36 cellular contexts compared by ENCODE assay signal in the genomic region with DNA sequence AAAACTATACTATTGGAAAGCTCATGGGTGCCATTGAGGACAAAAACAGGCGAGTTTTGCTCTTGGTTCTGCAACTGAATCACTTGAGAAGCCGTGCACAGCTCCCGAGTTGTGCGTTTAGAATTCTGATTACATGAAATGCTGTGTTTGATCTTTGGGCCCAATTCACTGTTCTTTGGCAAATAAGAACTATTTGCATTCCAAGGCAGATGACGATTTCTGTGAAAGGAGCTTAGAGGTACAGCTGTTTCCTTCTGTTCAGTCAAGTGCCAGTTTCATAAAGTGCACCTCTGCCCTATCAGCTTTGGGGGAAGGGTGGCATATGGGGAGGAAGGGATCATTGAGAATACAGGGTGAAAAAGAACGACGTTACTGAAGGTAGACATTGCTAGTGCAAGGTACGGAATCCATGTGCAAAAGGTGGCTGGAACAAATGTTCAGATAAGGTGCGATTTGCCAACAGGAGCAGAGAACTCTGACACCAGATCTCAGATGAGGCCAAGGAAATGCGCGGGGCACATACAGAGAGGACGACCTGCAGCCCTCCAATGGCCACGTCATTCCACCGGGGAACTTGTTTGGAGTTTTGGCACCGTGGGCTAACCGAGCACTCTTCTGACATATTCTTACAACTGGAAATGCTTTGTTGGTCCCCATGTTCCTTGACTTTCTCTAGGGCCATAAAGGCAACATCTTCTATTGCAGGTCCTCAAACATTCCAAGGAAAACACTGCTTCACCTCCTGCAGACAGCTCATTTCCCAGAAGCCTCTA. TPM values are rescaled to one million over a fixed set of nuclear protein-coding genes. Genes with fewer than 3 reads are reported as not detected.
A peak's percentile ranks its signal among the peaks of the same experiment; 100 is the strongest.
DNase-seq lines count a peak whose midpoint lies in the region; ATAC-seq, FAIRE-seq and TF ChIP-seq lines count a peak whose summit lies in the region.
"Had no signal": no experiment of that assay in that cellular context is flagged by ENCODE, and none has a peak within 500 bp of the region (broad histone marks: within the 10 kb centered on the region; RNA-seq: fewer than 3 reads in every experiment).

No MANE protein-coding gene starts in this region.

- H3K9me3 ChIP-seq in cardiac muscle cell (ENCODE audit: low read depth), result no peaks in the 10 kb centered on the region
- H3K9me3 ChIP-seq: BE2C, thoracic aorta had no signal

- H3K36me3 ChIP-seq in cardiac muscle cell (peaks cover 33% of the 10 kb centered on the region), bronchial epithelial cell (ENCODE audit: control insufficient read depth, insufficient read depth, low read length) (peaks cover 8% of the 10 kb centered on the region)

- H3K27me3 Mint-ChIP-seq in nephron progenitor cell (ENCODE audit: low read depth, poor library complexity) (no peaks in the 10 kb centered on the region), osteocyte (ENCODE audit: unreplicated experiment) (no peaks in the 10 kb centered on the region)
- no peaks in the 10 kb centered on the region for H3K27me3 Mint-ChIP-seq in T-helper 2 cell treated with Interferon-gamma antibody and Interleukin-4, amounts not matched to agents 5 μg/mL and 100 μg/mL, for 36 hours (ENCODE audit: low read depth)
- H3K27me3 Mint-ChIP-seq: activated naive CD8-positive, alpha-beta T cell treated with anti-CD3 and anti-CD28 coated beads, Interleukin-2, amount 10 ng/mL, durations not matched to agents 7 days and 5 days; activated T-helper 17 cell treated with anti-CD3 and anti-CD28 coated beads, Interleukin-2, amount 50 U/mL, for 72 hours; effector memory CD8-positive, alpha-beta T cell; naive B cell had no signal

- intact Hi-C loops in left ventricle myocardium superior (cut with micrococcal nuclease), result no loop called here

- H3K27ac Mint-ChIP-seq in nephron progenitor cell (peak overlapping the region; percentile 5), osteocyte (ENCODE audit: unreplicated experiment) (no peak overlapping the region)
- H3K27ac Mint-ChIP-seq in T-helper 2 cell treated with Interferon-gamma antibody and Interleukin-4, amounts not matched to agents 5 μg/mL and 100 μg/mL, for 36 hours, result no peak overlapping the region
- H3K27ac Mint-ChIP-seq: activated naive CD8-positive, alpha-beta T cell treated with anti-CD3 and anti-CD28 coated beads, Interleukin-2, amount 10 ng/mL, durations not matched to agents 7 days and 5 days; activated T-helper 17 cell treated with anti-CD3 and anti-CD28 coated beads, Interleukin-2, amount 50 U/mL, for 72 hours; effector memory CD8-positive, alpha-beta T cell had no signal

- TF ChIP-seq CTCF in cardiac muscle cell (IDR thresholded peaks at IDR 0.05; ENCODE audit: low read depth, low read length) (no peak), bronchial epithelial cell (IDR thresholded peaks at IDR 0.05; ENCODE audit: insufficient read depth, low read length, severe bottlenecking) (no peak), nephron progenitor cell (IDR thresholded peaks at IDR 0.05) (no peak), osteocyte (IDR thresholded peaks at IDR 0.05) (no peak)

- peak overlapping the region; percentile 43 for H3K27ac ChIP-seq in cardiac muscle cell
- H3K27ac ChIP-seq: thoracic aorta had no signal

- H3K36me3 Mint-ChIP-seq in nephron progenitor cell (ENCODE audit: low read depth), result peaks cover 37% of the 10 kb centered on the region
- peaks cover 44% of the 10 kb centered on the region for H3K36me3 Mint-ChIP-seq in osteocyte (ENCODE audit: unreplicated experiment)
- H3K36me3 Mint-ChIP-seq in T-helper 2 cell treated with Interferon-gamma antibody and Interleukin-4, amounts not matched to agents 5 μg/mL and 100 μg/mL, for 36 hours (ENCODE audit: low read depth), result peaks cover 42% of the 10 kb centered on the region

- H3K4me3 ChIP-seq in cardiac muscle cell (no peak overlapping the region), bronchial epithelial cell (ENCODE audit: low read depth, low read length) (no peak overlapping the region)
- H3K4me3 ChIP-seq: smooth muscle cell, thoracic aorta had no signal

- peaks cover 5% of the 10 kb centered on the region for H3K4me1 ChIP-seq in cardiac muscle cell (ENCODE audit: low read depth)
- H3K4me1 ChIP-seq: BE2C had no signal

- H3K27me3 ChIP-seq in cardiac muscle cell, result no peaks in the 10 kb centered on the region
- H3K27me3 ChIP-seq in bronchial epithelial cell (ENCODE audit: control insufficient read depth, insufficient read depth, low read length), result no peaks in the 10 kb centered on the region
- H3K27me3 ChIP-seq: BE2C had no signal

- no peaks in the 10 kb centered on the region for H3K9me3 Mint-ChIP-seq in nephron progenitor cell
- no peaks in the 10 kb centered on the region for H3K9me3 Mint-ChIP-seq in osteocyte (ENCODE audit: unreplicated experiment)
- no peaks in the 10 kb centered on the region for H3K9me3 Mint-ChIP-seq in T-helper 2 cell treated with Interferon-gamma antibody and Interleukin-4, amounts not matched to agents 5 μg/mL and 100 μg/mL, for 36 hours
- H3K9me3 Mint-ChIP-seq: activated naive CD8-positive, alpha-beta T cell treated with anti-CD3 and anti-CD28 coated beads, Interleukin-2, amount 10 ng/mL, durations not matched to agents 7 days and 5 days; activated T-helper 17 cell treated with anti-CD3 and anti-CD28 coated beads, Interleukin-2, amount 50 U/mL, for 72 hours; effector memory CD8-positive, alpha-beta T cell; naive B cell had no signal

- ATAC-seq in left ventricle myocardium superior, result no peak
- ATAC-seq: activated T-helper 17 cell treated with anti-CD3 and anti-CD28 coated beads, Interleukin-2, amount 50 U/mL, for 72 hours; effector memory CD8-positive, alpha-beta T cell; left lobe of liver; Panc1; stimulated activated naive CD8-positive, alpha-beta T cell treated with anti-CD3 and anti-CD28 coated beads, Interleukin-15, Interleukin-2, amounts not matched to agents 100 U/mL and 50 U/mL, for 24 hours had no signal

- H3K4me3 Mint-ChIP-seq in nephron progenitor cell, result no peak overlapping the region
- H3K4me3 Mint-ChIP-seq in osteocyte (ENCODE audit: unreplicated experiment), result no peak overlapping the region
- H3K4me3 Mint-ChIP-seq in T-helper 2 cell treated with Interferon-gamma antibody and Interleukin-4, amounts not matched to agents 5 μg/mL and 100 μg/mL, for 36 hours, result no peak overlapping the region
- H3K4me3 Mint-ChIP-seq: activated naive CD8-positive, alpha-beta T cell treated with anti-CD3 and anti-CD28 coated beads, Interleukin-2, amount 10 ng/mL, durations not matched to agents 7 days and 5 days; activated T-helper 17 cell treated with anti-CD3 and anti-CD28 coated beads, Interleukin-2, amount 50 U/mL, for 72 hours; effector memory CD8-positive, alpha-beta T cell; naive B cell had no signal

- H3K4me1 Mint-ChIP-seq in nephron progenitor cell, result peaks cover 10% of the 10 kb centered on the region
- H3K4me1 Mint-ChIP-seq in osteocyte (ENCODE audit: unreplicated experiment), result no peaks in the 10 kb centered on the region
- no peaks in the 10 kb centered on the region for H3K4me1 Mint-ChIP-seq in T-helper 2 cell treated with Interferon-gamma antibody and Interleukin-4, amounts not matched to agents 5 μg/mL and 100 μg/mL, for 36 hours (ENCODE audit: low read depth)
- H3K4me1 Mint-ChIP-seq: activated T-helper 17 cell treated with anti-CD3 and anti-CD28 coated beads, Interleukin-2, amount 50 U/mL, for 72 hours had no signal

- DNase-seq in cardiac muscle cell (ENCODE audit: low read depth in 1 of 2, low spot score in 1 of 2), result no peak
- no peak for DNase-seq in left ventricle myocardium superior
- no peak for DNase-seq in bronchial epithelial cell (ENCODE audit: low read depth)
- DNase-seq in nephron progenitor cell, result no peak
- DNase-seq in RPMI8226, result no peak
- no peak for DNase-seq in OCI-M1 (lab: John Stamatoyannopoulos, UW)
- DNase-seq in osteocyte (ENCODE audit: extremely low spot score, unreplicated experiment), result no peak
- no peak for DNase-seq in T-helper 2 cell treated with Interferon-gamma antibody and Interleukin-4, amounts not matched to agents 5 μg/mL and 100 μg/mL, for 36 hours (ENCODE audit: low spot score)
- DNase-seq: activated naive CD8-positive, alpha-beta T cell treated with anti-CD3 and anti-CD28 coated beads, Interleukin-2, amount 10 ng/mL, durations not matched to agents 7 days and 5 days; BE2C; caudate nucleus; COR-L47; cortex of kidney; DMS79; effector memory CD8-positive, alpha-beta T cell; glutamatergic neuron; H7; KG1; midbrain; MM.1S; naive B cell; NCI-H2081; NCI-H2227 treated with DMSO at 0.1 percent for 48 hours; NCI-H526; retina; SHP77 treated with DMSO at 0.1 percent for 48 hours; stimulated activated CD4-positive, alpha-beta T cell treated with anti-CD3 and anti-CD28 coated beads, Interleukin-1b, Interleukin-23, amount 100 ng/mL, for 48 hours; stimulated activated naive CD8-positive, alpha-beta T cell treated with anti-CD3 and anti-CD28 coated beads, Interleukin-15, Interleukin-2, amounts not matched to agents 100 U/mL and 50 U/mL, for 24 hours had no signal

- FAIRE-seq in bronchial epithelial cell (lab: Jason Lieb, UNC), result peak; percentile 7
- FAIRE-seq: G401.6, HTR-8/SVneo, urothelium cell line had no signal

RNA-seq across cellular contexts. Expression of a gene that starts 30.1 kb away (rescaled TPM):
- total RNA-seq in cardiac muscle cell (23.7 and 26.6 TPM in 2 replicates), left ventricle myocardium superior (11.4 TPM), bronchial epithelial cell (9.2 and 18.1 TPM in 2 replicates), osteocyte (14.4 and 15.7 TPM in 2 replicates)
- polyA plus RNA-seq in cardiac muscle cell, result 15.1 and 21.5 TPM in 2 replicates

RNA-seq across cellular contexts. Expression of a gene that starts 49.9 kb away (rescaled TPM):
- total RNA-seq in cardiac muscle cell (20.5 and 42.5 TPM in 2 replicates), left ventricle myocardium superior (19.8 TPM), bronchial epithelial cell (210 and 667 TPM in 2 replicates), osteocyte (33.8 and 34.5 TPM in 2 replicates)
- 24.9 and 25.0 TPM in 2 replicates for polyA plus RNA-seq in cardiac muscle cell
